6 cellular contexts compared by ENCODE assay signal in genomic region chr4:156290026-156290425, GRCh38.
DNase-seq lines count a peak whose midpoint lies in the region; ATAC-seq and TF ChIP-seq lines count a peak whose summit lies in the region.
"Not testable (repeated sequence)": the region's sequence is repeated elsewhere in the genome, so short reads cannot be mapped to it uniquely, and the experiment has no call there.

No MANE protein-coding gene starts in this region.

- H4K12ac ChIP-seq in trophoblast cell (ENCODE audit: low read depth, low read length), result not testable (repeated sequence)

- no CpG with 5 or more reads among the region's 19 CpGs for WGBS in trophoblast cell (ENCODE audit: extremely low coverage, insufficient coverage, insufficient read length)

- H3K4me3 ChIP-seq in GM23338 (peak overlapping the region; percentile 47), HUES48 (ENCODE audit: low read depth, low read length) (peak overlapping the region; percentile 17; the same call in 1 of the 2 replicates), iPS-15b (ENCODE audit: low read depth, low read length) (peak overlapping the region; percentile 39)
- not testable (repeated sequence) for H3K4me3 ChIP-seq in trophoblast cell (ENCODE audit: low read depth, low read length)

- H4K8ac ChIP-seq in trophoblast cell (ENCODE audit: low read depth, low read length), result not testable (repeated sequence)

- H3K4me1 ChIP-seq in GM23338 (ENCODE audit: insufficient read depth); HUES48 (ENCODE audit: control insufficient read depth, insufficient read depth, low read length); iPS-15b (ENCODE audit: control insufficient read depth, insufficient read depth, low read length); trophoblast cell (ENCODE audit: control insufficient read depth in 1 of 2, insufficient read depth in 2 of 2, low read length in 2 of 2): not testable (repeated sequence)

- H3F3A ChIP-seq in GM23338 (replicated peaks; ENCODE audit: low read depth), result not testable (repeated sequence)

- H3K4me1 Mint-ChIP-seq in GM23338, result not testable (repeated sequence)
- H3K4me1 Mint-ChIP-seq in WTC11 (peaks cover 21% of the 10 kb centered on the region), nephron progenitor cell (peaks cover 18% of the 10 kb centered on the region)

- H2AFZ ChIP-seq in GM23338; trophoblast cell (ENCODE audit: insufficient read depth, low read length, poor library complexity): not testable (repeated sequence)

- not testable (repeated sequence) for H3K9me2 ChIP-seq in GM23338 (ENCODE audit: insufficient read depth)

- H2AK5ac ChIP-seq in trophoblast cell (ENCODE audit: low read length), result not testable (repeated sequence)

- H3K36me3 Mint-ChIP-seq in GM23338 (ENCODE audit: low read depth); WTC11; nephron progenitor cell (ENCODE audit: low read depth): not testable (repeated sequence)

- H3K27me3 Mint-ChIP-seq in GM23338 (ENCODE audit: insufficient read depth, low read depth, poor library complexity); WTC11 (ENCODE audit: low read depth); nephron progenitor cell (ENCODE audit: low read depth, poor library complexity): not testable (repeated sequence)

- not testable (repeated sequence) for H2BK12ac ChIP-seq in trophoblast cell (ENCODE audit: low read length)

- H3K9me3 Mint-ChIP-seq in GM23338, WTC11: not testable (repeated sequence)
- peaks cover 13% of the 10 kb centered on the region for H3K9me3 Mint-ChIP-seq in nephron progenitor cell

- not testable (repeated sequence) for DNase-seq in GM23338 (ENCODE audit: low spot score); nephron progenitor cell; trophoblast cell
- DNase-seq in WTC11 (ENCODE audit: low spot score), result peak; percentile 43

- H3K14ac ChIP-seq in trophoblast cell (ENCODE audit: low read length), result not testable (repeated sequence)

- ATAC-seq in GM23338, WTC11: not testable (repeated sequence)

- H3K79me2 ChIP-seq in GM23338 (replicated peaks; ENCODE audit: insufficient read depth); trophoblast cell (ENCODE audit: control insufficient read depth, insufficient read depth, low read length, poor library complexity): not testable (repeated sequence)

- H3K4ac ChIP-seq in trophoblast cell (ENCODE audit: low read depth, low read length), result not testable (repeated sequence)

- not testable (repeated sequence) for H3K27ac ChIP-seq in GM23338 (ENCODE audit: low read depth); HUES48 (ENCODE audit: low read depth, low read length); trophoblast cell (ENCODE audit: low read depth, low read length)

- not testable (repeated sequence) for H3K23ac ChIP-seq in trophoblast cell (ENCODE audit: low read length)

- H3K9ac ChIP-seq in HUES48 (ENCODE audit: low read depth, low read length); iPS-15b (ENCODE audit: low read depth, low read length); trophoblast cell (ENCODE audit: low read length): not testable (repeated sequence)

- not testable (repeated sequence) for H4K20me1 ChIP-seq in GM23338 (replicated peaks; ENCODE audit: insufficient read depth)

- TF ChIP-seq CTCF in GM23338 (conservative IDR thresholded peaks at IDR 0.05; ENCODE audit: low read depth in 2 of 2); WTC11 (IDR thresholded peaks at IDR 0.05); nephron progenitor cell (IDR thresholded peaks at IDR 0.05): not testable (repeated sequence)

- H3K27ac Mint-ChIP-seq in GM23338, WTC11, nephron progenitor cell: not testable (repeated sequence)

- not testable (repeated sequence) for H3K4me2 ChIP-seq in GM23338; trophoblast cell (ENCODE audit: low read length)

- not testable (repeated sequence) for H3K18ac ChIP-seq in trophoblast cell (ENCODE audit: low read length)

- not testable (repeated sequence) for H3K9me3 ChIP-seq in HUES48 (ENCODE audit: control insufficient read depth, insufficient read depth, low read length); iPS-15b (ENCODE audit: control insufficient read depth, insufficient read depth, low read length); trophoblast cell (ENCODE audit: insufficient read depth, low read depth, low read length)

- H3K4me3 Mint-ChIP-seq in GM23338 (peak overlapping the region; percentile 56; the same call in 2 of the 3 replicates), WTC11 (peak overlapping the region; percentile 66), nephron progenitor cell (peak overlapping the region; percentile 69)

- peak overlapping the region; percentile 47 for H4K91ac ChIP-seq in trophoblast cell (ENCODE audit: low read depth, low read length)

- not testable (repeated sequence) for H3K79me1 ChIP-seq in trophoblast cell (ENCODE audit: low read length)

- POLR2A ChIA-PET in WTC11 (lab: Charles Lee), result not testable (repeated sequence)

- not testable (repeated sequence) for H2BK5ac ChIP-seq in trophoblast cell (ENCODE audit: low read depth, low read length, poor library complexity)

- H3K27me3 ChIP-seq in GM23338 (ENCODE audit: insufficient read depth); HUES48 (ENCODE audit: control insufficient read depth, insufficient read depth, low read length); iPS-15b (ENCODE audit: control insufficient read depth, insufficient read depth, low read length); trophoblast cell (ENCODE audit: insufficient read depth, low read length): not testable (repeated sequence)

- not testable (repeated sequence) for H3K36me3 ChIP-seq in GM23338 (ENCODE audit: insufficient read depth); HUES48 (ENCODE audit: control insufficient read depth, insufficient read depth, low read length); iPS-15b (ENCODE audit: control insufficient read depth, insufficient read depth, low read length); trophoblast cell (ENCODE audit: control insufficient read depth in 1 of 2, insufficient read depth in 2 of 2, low read length in 2 of 2)

- not testable (repeated sequence) for H2BK120ac ChIP-seq in trophoblast cell (ENCODE audit: insufficient read depth, low read length, poor library complexity)

- CTCF ChIA-PET in WTC11 (lab: Charles Lee), result not testable (repeated sequence)

TF ChIP-seq in WTC11, 78 proteins besides CTCF, POLR2A, EP300 and RAD21:
- TF ChIP-seq, protein P1, sequence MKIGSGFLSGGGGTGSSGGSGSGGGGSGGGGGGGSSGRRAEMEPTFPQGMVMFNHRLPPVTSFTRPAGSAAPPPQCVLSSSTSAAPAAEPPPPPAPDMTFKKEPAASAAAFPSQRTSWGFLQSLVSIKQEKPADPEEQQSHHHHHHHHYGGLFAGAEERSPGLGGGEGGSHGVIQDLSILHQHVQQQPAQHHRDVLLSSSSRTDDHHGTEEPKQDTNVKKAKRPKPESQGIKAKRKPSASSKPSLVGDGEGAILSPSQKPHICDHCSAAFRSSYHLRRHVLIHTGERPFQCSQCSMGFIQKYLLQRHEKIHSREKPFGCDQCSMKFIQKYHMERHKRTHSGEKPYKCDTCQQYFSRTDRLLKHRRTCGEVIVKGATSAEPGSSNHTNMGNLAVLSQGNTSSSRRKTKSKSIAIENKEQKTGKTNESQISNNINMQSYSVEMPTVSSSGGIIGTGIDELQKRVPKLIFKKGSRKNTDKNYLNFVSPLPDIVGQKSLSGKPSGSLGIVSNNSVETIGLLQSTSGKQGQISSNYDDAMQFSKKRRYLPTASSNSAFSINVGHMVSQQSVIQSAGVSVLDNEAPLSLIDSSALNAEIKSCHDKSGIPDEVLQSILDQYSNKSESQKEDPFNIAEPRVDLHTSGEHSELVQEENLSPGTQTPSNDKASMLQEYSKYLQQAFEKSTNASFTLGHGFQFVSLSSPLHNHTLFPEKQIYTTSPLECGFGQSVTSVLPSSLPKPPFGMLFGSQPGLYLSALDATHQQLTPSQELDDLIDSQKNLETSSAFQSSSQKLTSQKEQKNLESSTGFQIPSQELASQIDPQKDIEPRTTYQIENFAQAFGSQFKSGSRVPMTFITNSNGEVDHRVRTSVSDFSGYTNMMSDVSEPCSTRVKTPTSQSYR (CRISPR knock-in tag; IDR thresholded peaks at IDR 0.05), result peak; percentile 77; the same call in 1 of the 2 replicates
- peak; percentile 28; the same call in 1 of the 2 replicates for TF ChIP-seq SP1 (CRISPR knock-in tag; conservative IDR thresholded peaks at IDR 0.05)
